2 cellular contexts compared by ENCODE assay signal in genomic region chr2:102122909-102123308, GRCh38.
TF ChIP-seq lines count a peak whose summit lies in the region.

No MANE protein-coding gene starts in this region.

TF ChIP-seq in SK-N-SH, 30 proteins besides CTCF, POLR2A, EP300 and RAD21:
- TF ChIP-seq, protein P1, sequence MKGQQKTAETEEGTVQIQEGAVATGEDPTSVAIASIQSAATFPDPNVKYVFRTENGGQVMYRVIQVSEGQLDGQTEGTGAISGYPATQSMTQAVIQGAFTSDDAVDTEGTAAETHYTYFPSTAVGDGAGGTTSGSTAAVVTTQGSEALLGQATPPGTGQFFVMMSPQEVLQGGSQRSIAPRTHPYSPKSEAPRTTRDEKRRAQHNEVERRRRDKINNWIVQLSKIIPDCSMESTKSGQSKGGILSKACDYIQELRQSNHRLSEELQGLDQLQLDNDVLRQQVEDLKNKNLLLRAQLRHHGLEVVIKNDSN (IDR thresholded peaks at IDR 0.05; ENCODE audit: borderline replicate concordance, low read depth): no peak
- TF ChIP-seq USF2 (IDR thresholded peaks at IDR 0.05; ENCODE audit: borderline replicate concordance, low read depth, low read length): no peak
- no peak for TF ChIP-seq POLR2AphosphoS5 (IDR thresholded peaks at IDR 0.05; ENCODE audit: low read depth, low read length)

TF ChIP-seq in SK-N-SH treated with all-trans-retinoic acid at 6 μM for 48 hours, 23 proteins besides CTCF, POLR2A, EP300 and RAD21:
- TF ChIP-seq PPARA (CRISPR knock-in tag; IDR thresholded peaks at IDR 0.05; ENCODE audit: borderline replicate concordance) (no peak), SNAI2 (CRISPR knock-in tag; IDR thresholded peaks at IDR 0.05) (no peak)
- TF ChIP-seq, protein P2, sequence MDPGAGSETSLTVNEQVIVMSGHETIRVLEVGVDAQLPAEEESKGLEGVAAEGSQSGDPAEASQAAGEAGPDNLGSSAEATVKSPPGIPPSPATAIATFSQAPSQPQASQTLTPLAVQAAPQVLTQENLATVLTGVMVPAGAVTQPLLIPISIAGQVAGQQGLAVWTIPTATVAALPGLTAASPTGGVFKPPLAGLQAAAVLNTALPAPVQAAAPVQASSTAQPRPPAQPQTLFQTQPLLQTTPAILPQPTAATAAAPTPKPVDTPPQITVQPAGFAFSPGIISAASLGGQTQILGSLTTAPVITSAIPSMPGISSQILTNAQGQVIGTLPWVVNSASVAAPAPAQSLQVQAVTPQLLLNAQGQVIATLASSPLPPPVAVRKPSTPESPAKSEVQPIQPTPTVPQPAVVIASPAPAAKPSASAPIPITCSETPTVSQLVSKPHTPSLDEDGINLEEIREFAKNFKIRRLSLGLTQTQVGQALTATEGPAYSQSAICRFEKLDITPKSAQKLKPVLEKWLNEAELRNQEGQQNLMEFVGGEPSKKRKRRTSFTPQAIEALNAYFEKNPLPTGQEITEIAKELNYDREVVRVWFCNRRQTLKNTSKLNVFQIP (CRISPR knock-in tag; IDR thresholded peaks at IDR 0.05; ENCODE audit: borderline replicate concordance, low read depth): no peak
